In genomic region chr15:45397116-45397665, GRCh38 we compare ENCODE assay signal across 29 cellular contexts. TPM values are rescaled to one million over a fixed set of nuclear protein-coding genes. Genes with fewer than 3 reads are reported as not detected.
"Had no signal": no experiment of that assay in that cellular context is flagged by ENCODE, and none has a peak within 500 bp of the region (broad histone marks: within the 10 kb centered on the region; RNA-seq: fewer than 3 reads in every experiment).

No MANE protein-coding gene starts in this region.

- H3K4me3 ChIP-seq: dorsolateral prefrontal cortex, gastrocnemius medialis, lower lobe of right lung, right atrium auricular region, sigmoid colon, thoracic aorta, tibial nerve, upper lobe of left lung had no signal

- H3K27ac ChIP-seq: epithelial cell of prostate, gastrocnemius medialis, lower lobe of right lung, neutrophil, parathyroid adenoma, right atrium auricular region, sigmoid colon, thoracic aorta, upper lobe of left lung had no signal

- ATAC-seq: esophagus mucosa; gastrocnemius medialis; left ventricle myocardium superior; lower lobe of right lung; natural killer cell treated with Interleukin-12 subunit alpha and Interleukin-12 subunit beta and Interleukin-15 and Interleukin-18, amount 100 ng/mL, for 72 hours; stimulated activated naive B cell treated with anti-CD40 and anti-IgM and Interleukin-4, amounts not matched to agents 10 μg/mL and 1 μg/mL and 100 μg/mL, for 72 hours had no signal

- DNase-seq: cerebellar nuclear complex; cortex of kidney; dorsolateral prefrontal cortex; effector CD8-positive, alpha-beta T cell; endodermal cell; foreskin fibroblast; gastrocnemius medialis; head of caudate nucleus; kidney; left ventricle myocardium superior; lower lobe of right lung; sigmoid colon; stimulated activated CD4-positive, alpha-beta T cell treated with anti-CD3 and anti-CD28 coated beads, Interleukin-15, amount 100 ng/mL, for 24 hours; stimulated activated CD4-positive, alpha-beta T cell treated with anti-CD3 and anti-CD28 coated beads, Interleukin-2, amount 100 ng/mL, for 48 hours; stimulated activated naive B cell treated with anti-CD40 and anti-IgM and Interleukin-4, amounts not matched to agents 10 μg/mL and 1 μg/mL and 100 μg/mL, for 72 hours; upper lobe of left lung had no signal

- H3K36me3 ChIP-seq: gastrocnemius medialis, lower lobe of right lung, neutrophil, right atrium auricular region, sigmoid colon, thoracic aorta, tibial nerve, upper lobe of left lung had no signal

- H3K9me3 Mint-ChIP-seq: endodermal cell; natural killer cell treated with Interleukin-12 subunit alpha and Interleukin-12 subunit beta and Interleukin-15 and Interleukin-18, amount 100 ng/mL, for 72 hours; neural crest cell; stimulated activated naive B cell treated with anti-CD40 and anti-IgM and Interleukin-4, amounts not matched to agents 10 μg/mL and 1 μg/mL and 100 μg/mL, for 72 hours; stimulated activated naive CD8-positive, alpha-beta T cell treated with anti-CD3 and anti-CD28 coated beads, Interleukin-15, Interleukin-2, amounts not matched to agents 100 ng/mL and 50 ng/mL, for 24 hours had no signal

- FAIRE-seq: kidney, urothelium cell line had no signal

- H3K27me3 ChIP-seq: dorsolateral prefrontal cortex, gastrocnemius medialis, right atrium auricular region, sigmoid colon, tibial nerve, upper lobe of left lung had no signal

- H3K9me3 ChIP-seq: gastrocnemius medialis, lower lobe of right lung, neutrophil, right atrium auricular region, sigmoid colon, thoracic aorta, tibial nerve, upper lobe of left lung had no signal

- H3K36me3 Mint-ChIP-seq: natural killer cell treated with Interleukin-12 subunit alpha and Interleukin-12 subunit beta and Interleukin-15 and Interleukin-18, amount 100 ng/mL, for 72 hours had no signal

- H3K4me1 ChIP-seq: parathyroid adenoma, right atrium auricular region had no signal

- H3K4me3 Mint-ChIP-seq: endodermal cell; natural killer cell treated with Interleukin-12 subunit alpha and Interleukin-12 subunit beta and Interleukin-15 and Interleukin-18, amount 100 ng/mL, for 72 hours; neural crest cell; stimulated activated naive B cell treated with anti-CD40 and anti-IgM and Interleukin-4, amounts not matched to agents 10 μg/mL and 1 μg/mL and 100 μg/mL, for 72 hours; stimulated activated naive CD8-positive, alpha-beta T cell treated with anti-CD3 and anti-CD28 coated beads, Interleukin-15, Interleukin-2, amounts not matched to agents 100 ng/mL and 50 ng/mL, for 24 hours had no signal

- H3K27ac Mint-ChIP-seq: endodermal cell; natural killer cell treated with Interleukin-12 subunit alpha and Interleukin-12 subunit beta and Interleukin-15 and Interleukin-18, amount 100 ng/mL, for 72 hours; progenitor cell of endocrine pancreas; stimulated activated naive B cell treated with anti-CD40 and anti-IgM and Interleukin-4, amounts not matched to agents 10 μg/mL and 1 μg/mL and 100 μg/mL, for 72 hours; stimulated activated naive CD8-positive, alpha-beta T cell treated with anti-CD3 and anti-CD28 coated beads, Interleukin-15, Interleukin-2, amounts not matched to agents 100 ng/mL and 50 ng/mL, for 24 hours had no signal

RNA-seq across cellular contexts. Expression of gene GATM, which starts 18.8 kb away (rescaled TPM):
- total RNA-seq: glomerular endothelial cell had no signal
